ENCODE assay signal across 1 cellular context in the genomic region with DNA sequence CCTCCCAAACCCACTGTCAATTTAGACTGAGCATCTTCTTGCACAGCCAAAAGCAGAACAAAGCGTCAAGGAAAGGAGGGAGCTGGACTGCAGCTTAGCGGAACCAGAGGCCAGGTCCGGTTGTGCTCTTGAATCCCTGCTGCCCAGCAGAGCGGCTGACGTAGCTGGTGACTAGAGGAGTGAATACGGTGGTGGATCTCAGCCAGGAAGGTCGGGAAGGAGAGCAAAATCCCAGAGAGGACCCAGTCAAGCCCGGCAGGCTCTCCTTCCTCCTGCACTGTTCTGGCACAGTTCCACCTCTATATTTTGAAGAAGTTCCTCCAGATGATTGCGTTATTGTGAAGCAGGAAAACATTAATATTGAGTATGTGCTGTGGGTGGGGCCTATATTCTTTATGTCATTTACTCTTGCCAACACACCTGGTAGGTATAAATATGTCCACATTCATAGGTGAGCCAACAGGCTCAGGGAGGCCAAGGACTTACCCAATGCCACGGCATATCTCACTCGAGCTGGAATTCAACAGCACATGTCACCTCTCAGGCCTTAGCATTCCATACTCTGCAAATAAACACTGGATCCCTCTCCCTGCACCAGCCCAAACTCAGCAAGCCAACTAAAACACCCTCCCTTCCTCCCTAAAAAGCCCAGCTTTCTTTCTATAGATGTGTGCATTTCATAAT.
TF ChIP-seq lines count a peak whose summit lies in the region.

No MANE protein-coding gene starts in this region.

TF ChIP-seq in HepG2, 621 proteins besides CTCF, POLR2A, EP300 and RAD21:
- TF ChIP-seq SNRNP70 (IDR thresholded peaks at IDR 0.05; ENCODE audit: low read depth, low read length): no peak
- TF ChIP-seq TEAD3 (CRISPR knock-in tag; optimal IDR thresholded peaks at IDR 0.05; ENCODE audit: borderline replicate concordance): peak; percentile 49
- no peak for TF ChIP-seq ZFP1 (CRISPR knock-in tag; IDR thresholded peaks at IDR 0.05)
- TF ChIP-seq, protein P1, sequence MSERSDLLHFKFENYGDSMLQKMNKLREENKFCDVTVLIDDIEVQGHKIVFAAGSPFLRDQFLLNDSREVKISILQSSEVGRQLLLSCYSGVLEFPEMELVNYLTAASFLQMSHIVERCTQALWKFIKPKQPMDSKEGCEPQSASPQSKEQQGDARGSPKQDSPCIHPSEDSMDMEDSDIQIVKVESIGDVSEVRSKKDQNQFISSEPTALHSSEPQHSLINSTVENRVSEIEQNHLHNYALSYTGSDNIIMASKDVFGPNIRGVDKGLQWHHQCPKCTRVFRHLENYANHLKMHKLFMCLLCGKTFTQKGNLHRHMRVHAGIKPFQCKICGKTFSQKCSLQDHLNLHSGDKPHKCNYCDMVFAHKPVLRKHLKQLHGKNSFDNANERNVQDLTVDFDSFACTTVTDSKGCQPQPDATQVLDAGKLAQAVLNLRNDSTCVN (CRISPR knock-in tag; IDR thresholded peaks at IDR 0.05; ENCODE audit: borderline replicate concordance): no peak
- TF ChIP-seq, protein P2, sequence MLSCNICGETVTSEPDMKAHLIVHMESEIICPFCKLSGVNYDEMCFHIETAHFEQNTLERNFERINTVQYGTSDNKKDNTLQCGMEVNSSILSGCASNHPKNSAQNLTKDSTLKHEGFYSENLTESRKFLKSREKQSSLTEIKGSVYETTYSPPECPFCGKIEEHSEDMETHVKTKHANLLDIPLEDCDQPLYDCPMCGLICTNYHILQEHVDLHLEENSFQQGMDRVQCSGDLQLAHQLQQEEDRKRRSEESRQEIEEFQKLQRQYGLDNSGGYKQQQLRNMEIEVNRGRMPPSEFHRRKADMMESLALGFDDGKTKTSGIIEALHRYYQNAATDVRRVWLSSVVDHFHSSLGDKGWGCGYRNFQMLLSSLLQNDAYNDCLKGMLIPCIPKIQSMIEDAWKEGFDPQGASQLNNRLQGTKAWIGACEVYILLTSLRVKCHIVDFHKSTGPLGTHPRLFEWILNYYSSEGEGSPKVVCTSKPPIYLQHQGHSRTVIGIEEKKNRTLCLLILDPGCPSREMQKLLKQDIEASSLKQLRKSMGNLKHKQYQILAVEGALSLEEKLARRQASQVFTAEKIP (CRISPR knock-in tag; IDR thresholded peaks at IDR 0.05; ENCODE audit: borderline replicate concordance): no peak
- TF ChIP-seq GABPA (IDR thresholded peaks at IDR 0.05; ENCODE audit: low read depth, low read length): no peak
- TF ChIP-seq GABPA (CRISPR knock-in tag; IDR thresholded peaks at IDR 0.05; ENCODE audit: low read depth): no peak
- TF ChIP-seq, protein P3, sequence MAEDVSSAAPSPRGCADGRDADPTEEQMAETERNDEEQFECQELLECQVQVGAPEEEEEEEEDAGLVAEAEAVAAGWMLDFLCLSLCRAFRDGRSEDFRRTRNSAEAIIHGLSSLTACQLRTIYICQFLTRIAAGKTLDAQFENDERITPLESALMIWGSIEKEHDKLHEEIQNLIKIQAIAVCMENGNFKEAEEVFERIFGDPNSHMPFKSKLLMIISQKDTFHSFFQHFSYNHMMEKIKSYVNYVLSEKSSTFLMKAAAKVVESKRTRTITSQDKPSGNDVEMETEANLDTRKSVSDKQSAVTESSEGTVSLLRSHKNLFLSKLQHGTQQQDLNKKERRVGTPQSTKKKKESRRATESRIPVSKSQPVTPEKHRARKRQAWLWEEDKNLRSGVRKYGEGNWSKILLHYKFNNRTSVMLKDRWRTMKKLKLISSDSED (CRISPR knock-in tag; IDR thresholded peaks at IDR 0.05): no peak
TF ChIP-seq in HepG2: peak in this region for 1.
